In genomic region chr7:114153700-114154099, GRCh38 we compare ENCODE assay signal across 36 cellular contexts.
"Had no signal": no experiment of that assay in that cellular context is flagged by ENCODE, and none has a peak within 500 bp of the region (broad histone marks: within the 10 kb centered on the region; RNA-seq: fewer than 3 reads in every experiment).

No MANE protein-coding gene starts in this region.

- H3K4me1 Mint-ChIP-seq: activated CD4-positive, alpha-beta T cell treated with anti-CD3 and anti-CD28 coated beads for 36 hours; activated CD4-positive, alpha-beta T cell treated with anti-CD3 and anti-CD28 coated beads, Interleukin-2, amount 10 ng/mL, durations not matched to agents 24 days and 14 days; activated CD8-positive, alpha-beta memory T cell treated with anti-CD3 and anti-CD28 coated beads, Interleukin-2, amount 10 ng/mL, durations not matched to agents 7 days and 5 days; activated naive CD4-positive, alpha-beta T cell treated with anti-CD3 and anti-CD28 coated beads, Interleukin-2, amount 50 U/mL, for 24 hours; activated naive CD8-positive, alpha-beta T cell treated with anti-CD3 and anti-CD28 coated beads for 36 hours; activated naive CD8-positive, alpha-beta T cell treated with anti-CD3 and anti-CD28 coated beads, Interleukin-2, amount 50 U/mL, for 24 hours had no signal

- H3K4me1 ChIP-seq: adrenal gland, heart left ventricle had no signal

- H3K4me3 ChIP-seq: adrenal gland, body of pancreas, gastrocnemius medialis, heart left ventricle had no signal

- ATAC-seq: activated CD4-positive, alpha-beta T cell treated with anti-CD3 and anti-CD28 coated beads for 36 hours; activated CD8-positive, alpha-beta memory T cell treated with anti-CD3 and anti-CD28 coated beads, Interleukin-2, amount 10 ng/mL, durations not matched to agents 7 days and 5 days; activated CD8-positive, alpha-beta T cell treated with anti-CD3 and anti-CD28 coated beads, Interleukin-2, amount 10 ng/mL, durations not matched to agents 7 days and 5 days; activated naive CD8-positive, alpha-beta T cell treated with anti-CD3 and anti-CD28 coated beads, Interleukin-2, amount 50 U/mL, for 24 hours; body of pancreas; effector memory CD8-positive, alpha-beta T cell; esophagus mucosa; gastrocnemius medialis; heart left ventricle; T-helper 17 cell had no signal

- H3K27me3 Mint-ChIP-seq: activated CD4-positive, alpha-beta memory T cell treated with anti-CD3 and anti-CD28 coated beads for 36 hours; activated CD4-positive, alpha-beta T cell treated with anti-CD3 and anti-CD28 coated beads for 36 hours; activated CD4-positive, alpha-beta T cell treated with anti-CD3 and anti-CD28 coated beads, Interleukin-2, amount 10 ng/mL, durations not matched to agents 24 days and 14 days; activated naive CD4-positive, alpha-beta T cell treated with anti-CD3 and anti-CD28 coated beads, Interleukin-2, amount 50 U/mL, for 24 hours; activated naive CD8-positive, alpha-beta T cell treated with anti-CD3 and anti-CD28 coated beads for 36 hours; activated naive CD8-positive, alpha-beta T cell treated with anti-CD3 and anti-CD28 coated beads, Interleukin-2, amount 50 U/mL, for 24 hours; effector memory CD8-positive, alpha-beta T cell had no signal

- H3K27ac Mint-ChIP-seq: activated CD4-positive, alpha-beta memory T cell treated with anti-CD3 and anti-CD28 coated beads for 36 hours; activated CD4-positive, alpha-beta T cell treated with anti-CD3 and anti-CD28 coated beads for 36 hours; activated CD4-positive, alpha-beta T cell treated with anti-CD3 and anti-CD28 coated beads, Interleukin-2, amount 10 ng/mL, durations not matched to agents 24 days and 14 days; activated CD8-positive, alpha-beta memory T cell treated with anti-CD3 and anti-CD28 coated beads, Interleukin-2, amount 10 ng/mL, durations not matched to agents 7 days and 5 days; activated CD8-positive, alpha-beta T cell treated with anti-CD3 and anti-CD28 coated beads, Interleukin-2, amount 10 ng/mL, durations not matched to agents 7 days and 5 days; activated naive CD4-positive, alpha-beta T cell treated with anti-CD3 and anti-CD28 coated beads for 36 hours; activated naive CD4-positive, alpha-beta T cell treated with anti-CD3 and anti-CD28 coated beads, Interleukin-2, amount 50 U/mL, for 24 hours; activated naive CD8-positive, alpha-beta T cell treated with anti-CD3 and anti-CD28 coated beads for 36 hours; activated naive CD8-positive, alpha-beta T cell treated with anti-CD3 and anti-CD28 coated beads, Interleukin-2, amount 50 U/mL, for 24 hours; activated T-helper 1 cell treated with anti-CD3 and anti-CD28 coated beads, Interleukin-12 subunit alpha, Interleukin-12 subunit beta, Interleukin-2, Interleukin-4 antibody, amounts not matched to agents 30 ng/mL and 10 ng/mL and 1 ng/mL, durations not matched to agents 14 hours and 24 hours and 36 hours; activated T-helper 2 cell treated with anti-CD3 and anti-CD28 coated beads, Interferon-gamma antibody, Interleukin-2, Interleukin-4, amounts not matched to agents 10 μg/mL and 5 μg/mL and 100 μg/mL, durations not matched to agents 14 hours and 24 hours and 36 hours; effector memory CD8-positive, alpha-beta T cell; T-helper 17 cell; T-helper 2 cell treated with Interferon-gamma antibody and Interleukin-4, amounts not matched to agents 5 μg/mL and 100 μg/mL, for 36 hours had no signal

- DNase-seq: activated CD4-positive, alpha-beta memory T cell treated with anti-CD3 and anti-CD28 coated beads for 36 hours; activated CD4-positive, alpha-beta T cell treated with anti-CD3 and anti-CD28 coated beads for 36 hours; activated CD4-positive, alpha-beta T cell treated with anti-CD3 and anti-CD28 coated beads, Interleukin-2, amount 10 ng/mL, durations not matched to agents 24 days and 14 days; activated CD4-positive, CD25-positive, alpha-beta regulatory T cell; activated CD4-positive, CD25-positive, alpha-beta regulatory T cell treated with anti-CD3 and anti-CD28 coated beads, Interleukin-2, amount 50 U/mL, for 72 hours; activated CD8-positive, alpha-beta memory T cell treated with anti-CD3 and anti-CD28 coated beads, Interleukin-2, amount 10 ng/mL, durations not matched to agents 7 days and 5 days; activated CD8-positive, alpha-beta memory T cell treated with anti-CD3 and anti-CD28 coated beads, Interleukin-2, amount 50 U/mL, for 4 hours; activated CD8-positive, alpha-beta T cell treated with anti-CD3 and anti-CD28 coated beads, Interleukin-2, amount 10 ng/mL, durations not matched to agents 7 days and 5 days; activated effector memory CD4-positive, alpha-beta T cell treated with anti-CD3 and anti-CD28 coated beads, Interleukin-2, amount 50 U/mL, for 16 hours; activated naive CD4-positive, alpha-beta T cell treated with anti-CD3 and anti-CD28 coated beads for 36 hours; activated naive CD8-positive, alpha-beta T cell treated with anti-CD3 and anti-CD28 coated beads for 36 hours; activated naive CD8-positive, alpha-beta T cell treated with anti-CD3 and anti-CD28 coated beads, Interleukin-2, amount 50 U/mL, for 24 hours; activated T-cell treated with anti-CD3 and anti-CD28 coated beads, Interleukin-2, amount 50 U/mL, for 1 hour; activated T-cell treated with anti-CD3 and anti-CD28 coated beads, Interleukin-2, amount 50 U/mL, for 48 hours; adrenal gland; amygdala; aorta; body of pancreas; caudate nucleus; cortex of kidney; dermis blood vessel endothelial cell; effector CD4-positive, alpha-beta T cell; effector memory CD8-positive, alpha-beta T cell; foreskin fibroblast; gastrocnemius medialis; glutamatergic neuron; heart left ventricle; T-helper 1 cell; T-helper 17 cell; T1000; WERI-Rb-1 had no signal

- H3K36me3 Mint-ChIP-seq: activated CD4-positive, alpha-beta memory T cell treated with anti-CD3 and anti-CD28 coated beads for 36 hours; activated CD8-positive, alpha-beta memory T cell treated with anti-CD3 and anti-CD28 coated beads, Interleukin-2, amount 10 ng/mL, durations not matched to agents 7 days and 5 days; activated naive CD4-positive, alpha-beta T cell treated with anti-CD3 and anti-CD28 coated beads, Interleukin-2, amount 50 U/mL, for 24 hours; activated naive CD8-positive, alpha-beta T cell treated with anti-CD3 and anti-CD28 coated beads for 36 hours had no signal

- H3K9me3 ChIP-seq: adrenal gland, body of pancreas, gastrocnemius medialis, heart left ventricle had no signal

- H3K27ac ChIP-seq: adrenal gland, body of pancreas, gastrocnemius medialis, heart left ventricle, WERI-Rb-1 had no signal

- H3K36me3 ChIP-seq: adrenal gland, gastrocnemius medialis, heart left ventricle, WERI-Rb-1 had no signal

- H3K9me3 Mint-ChIP-seq: activated CD4-positive, alpha-beta memory T cell treated with anti-CD3 and anti-CD28 coated beads for 36 hours; activated CD4-positive, alpha-beta T cell treated with anti-CD3 and anti-CD28 coated beads, Interleukin-2, amount 10 ng/mL, durations not matched to agents 24 days and 14 days; activated naive CD4-positive, alpha-beta T cell treated with anti-CD3 and anti-CD28 coated beads for 36 hours; activated naive CD4-positive, alpha-beta T cell treated with anti-CD3 and anti-CD28 coated beads, Interleukin-2, amount 50 U/mL, for 24 hours; activated naive CD8-positive, alpha-beta T cell treated with anti-CD3 and anti-CD28 coated beads for 36 hours; activated naive CD8-positive, alpha-beta T cell treated with anti-CD3 and anti-CD28 coated beads, Interleukin-2, amount 50 U/mL, for 24 hours; activated T-helper 1 cell treated with anti-CD3 and anti-CD28 coated beads, Interleukin-12 subunit alpha, Interleukin-12 subunit beta, Interleukin-2, Interleukin-4 antibody, amounts not matched to agents 30 ng/mL and 10 ng/mL and 1 ng/mL, durations not matched to agents 14 hours and 24 hours and 36 hours; activated T-helper 2 cell treated with anti-CD3 and anti-CD28 coated beads, Interferon-gamma antibody, Interleukin-2, Interleukin-4, amounts not matched to agents 10 μg/mL and 5 μg/mL and 100 μg/mL, durations not matched to agents 14 hours and 24 hours and 36 hours; T-helper 2 cell treated with Interferon-gamma antibody and Interleukin-4, amounts not matched to agents 5 μg/mL and 100 μg/mL, for 36 hours had no signal

- H3K4me3 Mint-ChIP-seq: activated CD4-positive, alpha-beta memory T cell treated with anti-CD3 and anti-CD28 coated beads for 36 hours; activated CD4-positive, alpha-beta T cell treated with anti-CD3 and anti-CD28 coated beads for 36 hours; activated CD4-positive, alpha-beta T cell treated with anti-CD3 and anti-CD28 coated beads, Interleukin-2, amount 10 ng/mL, durations not matched to agents 24 days and 14 days; activated CD8-positive, alpha-beta memory T cell treated with anti-CD3 and anti-CD28 coated beads, Interleukin-2, amount 10 ng/mL, durations not matched to agents 7 days and 5 days; activated CD8-positive, alpha-beta T cell treated with anti-CD3 and anti-CD28 coated beads, Interleukin-2, amount 10 ng/mL, durations not matched to agents 7 days and 5 days; activated naive CD4-positive, alpha-beta T cell treated with anti-CD3 and anti-CD28 coated beads for 36 hours; activated naive CD4-positive, alpha-beta T cell treated with anti-CD3 and anti-CD28 coated beads, Interleukin-2, amount 50 U/mL, for 24 hours; activated naive CD8-positive, alpha-beta T cell treated with anti-CD3 and anti-CD28 coated beads for 36 hours; activated naive CD8-positive, alpha-beta T cell treated with anti-CD3 and anti-CD28 coated beads, Interleukin-2, amount 50 U/mL, for 24 hours; activated T-helper 1 cell treated with anti-CD3 and anti-CD28 coated beads, Interleukin-12 subunit alpha, Interleukin-12 subunit beta, Interleukin-2, Interleukin-4 antibody, amounts not matched to agents 30 ng/mL and 10 ng/mL and 1 ng/mL, durations not matched to agents 14 hours and 24 hours and 36 hours; effector memory CD8-positive, alpha-beta T cell; T-helper 17 cell; T-helper 2 cell treated with Interferon-gamma antibody and Interleukin-4, amounts not matched to agents 5 μg/mL and 100 μg/mL, for 36 hours had no signal

- H3K27me3 ChIP-seq: adrenal gland, body of pancreas, gastrocnemius medialis, heart left ventricle had no signal
